Comparison of ENCODE assay signal across 33 cellular contexts in genomic region chr3:8646313-8646938, GRCh38. TPM values are rescaled to one million over a fixed set of nuclear protein-coding genes. Genes with fewer than 3 reads are reported as not detected.
"Had no signal": no experiment of that assay in that cellular context is flagged by ENCODE, and none has a peak within 500 bp of the region (broad histone marks: within the 10 kb centered on the region; RNA-seq: fewer than 3 reads in every experiment).

No MANE protein-coding gene starts in this region.

- H3K27me3 ChIP-seq: esophagus muscularis mucosa, gastroesophageal sphincter had no signal

- DNase-seq: activated B cell treated with CpG ODN at 0.5 μM for 24 hours; activated CD4-positive, alpha-beta T cell treated with anti-CD3 and anti-CD28 coated beads for 48 hours; activated CD4-positive, alpha-beta T cell treated with anti-CD3 and anti-CD28 coated beads, Interleukin-2, amount 50 U/mL, for 1 hour; activated CD4-positive, alpha-beta T cell treated with anti-CD3 and anti-CD28 coated beads, Interleukin-2, amount 50 U/mL, for 48 hours; activated CD8-positive, alpha-beta memory T cell treated with anti-CD3 and anti-CD28 coated beads for 24 hours; activated CD8-positive, alpha-beta T cell treated with anti-CD3 and anti-CD28 coated beads for 36 hours; activated effector memory CD4-positive, alpha-beta T cell treated with Interleukin-2 at 50 U/mL for 16 hours; activated gamma-delta T cell treated with Interleukin-2 at 50 U/mL for 16 hours; activated naive CD4-positive, alpha-beta T cell treated with anti-CD3 and anti-CD28 coated beads, Interleukin-2, amount 50 U/mL, for 16 hours; activated naive CD4-positive, alpha-beta T cell treated with Interleukin-2 at 50 U/mL for 16 hours; activated T-cell treated with anti-CD3 and anti-CD28 coated beads, Interleukin-2, amount 50 U/mL, for 4 hours; amniotic stem cell; anterior cingulate cortex; brain microvascular endothelial cell; caudate nucleus; cortex of kidney; dermis blood vessel endothelial cell; effector CD4-positive, alpha-beta T cell; effector memory CD8-positive, alpha-beta T cell; erythroblast; foreskin melanocyte; T-helper 17 cell; WERI-Rb-1 had no signal

- H3K9me3 ChIP-seq: esophagus muscularis mucosa, gastroesophageal sphincter had no signal

- H3K4me1 ChIP-seq: gastroesophageal sphincter had no signal

- H3K27ac ChIP-seq: brain microvascular endothelial cell, esophagus muscularis mucosa, gastroesophageal sphincter, WERI-Rb-1 had no signal

- FAIRE-seq: astrocyte, colon had no signal

- H3K36me3 ChIP-seq: brain microvascular endothelial cell, esophagus muscularis mucosa, gastroesophageal sphincter, WERI-Rb-1 had no signal

- H3K4me3 ChIP-seq: esophagus muscularis mucosa, gastroesophageal sphincter had no signal

- ATAC-seq: activated CD4-positive, CD25-positive, alpha-beta regulatory T cell treated with anti-CD3 and anti-CD28 coated beads, Interleukin-2, amount 50 U/mL, for 24 hours; activated CD8-positive, alpha-beta T cell treated with anti-CD3 and anti-CD28 coated beads for 36 hours; activated T-cell treated with anti-CD3 and anti-CD28 coated beads, Interleukin-2, amount 50 U/mL, for 4 hours; activated T-helper 17 cell treated with anti-CD3 and anti-CD28 coated beads, Interleukin-2, amount 50 U/mL, for 72 hours; effector memory CD8-positive, alpha-beta T cell; gastroesophageal sphincter; T-helper 17 cell had no signal

RNA-seq across cellular contexts. Expression of gene SSUH2, which starts 1.8 kb away (rescaled TPM):
- total RNA-seq: activated B cell treated with CpG ODN at 0.5 μM for 24 hours; activated T-cell treated with anti-CD3 and anti-CD28 coated beads, Interleukin-2, amount 50 U/mL, for 4 hours; astrocyte; chondrocyte; dermis blood vessel endothelial cell; fibroblast of lung; fibroblast of villous mesenchyme; glomerular endothelial cell; T-helper 17 cell had no signal
